9 cellular contexts compared by ENCODE assay signal in genomic region chr9:106920701-106921283, GRCh38. TPM values are rescaled to one million over a fixed set of nuclear protein-coding genes. Genes with fewer than 3 reads are reported as not detected.
DNase-seq lines count a peak whose midpoint lies in the region; ATAC-seq, FAIRE-seq and TF ChIP-seq lines count a peak whose summit lies in the region.
"Had no signal": no experiment of that assay in that cellular context is flagged by ENCODE, and none has a peak within 500 bp of the region (broad histone marks: within the 10 kb centered on the region; RNA-seq: fewer than 3 reads in every experiment).

No MANE protein-coding gene starts in this region.

- H3K27ac ChIP-seq in gastroesophageal sphincter (peak overlapping the region; percentile 74 to 92 (median 78)), osteoblast (ENCODE audit: low read depth, low read length) (no peak overlapping the region)

- CTCF ChIA-PET in activated CD4-positive, alpha-beta memory T cell treated with anti-CD3 and anti-CD28 coated beads, Interleukin-2, amount 10 ng/mL, durations not matched to agents 7 days and 5 days (lab: Charles Lee): no interaction called here

- POLR2A ChIA-PET in activated CD4-positive, alpha-beta memory T cell treated with anti-CD3 and anti-CD28 coated beads, Interleukin-2, amount 10 ng/mL, durations not matched to agents 7 days and 5 days (lab: Charles Lee): no interaction called here

- H3K27me3 ChIP-seq in gastroesophageal sphincter: no peaks in the 10 kb centered on the region
- H3K27me3 ChIP-seq in osteoblast (ENCODE audit: insufficient read depth, low read length): no peaks in the 10 kb centered on the region

- H3K4me1 Mint-ChIP-seq in activated CD4-positive, alpha-beta memory T cell treated with anti-CD3 and anti-CD28 coated beads, Interleukin-2, amount 10 ng/mL, durations not matched to agents 7 days and 5 days: no peaks in the 10 kb centered on the region

- H3K27ac Mint-ChIP-seq in activated CD4-positive, alpha-beta memory T cell treated with anti-CD3 and anti-CD28 coated beads, Interleukin-2, amount 10 ng/mL, durations not matched to agents 7 days and 5 days: no peak overlapping the region
- H3K27ac Mint-ChIP-seq: activated T-cell treated with anti-CD3 and anti-CD28 coated beads, Interleukin-2, amount 50 U/mL, for 72 hours had no signal

- H3K36me3 ChIP-seq in gastroesophageal sphincter (peaks cover 0 to 26% of the 10 kb centered on the region in 2 donors), osteoblast (ENCODE audit: insufficient read depth, low read length) (peaks cover 13% of the 10 kb centered on the region)

- H3K4me3 Mint-ChIP-seq in activated CD4-positive, alpha-beta memory T cell treated with anti-CD3 and anti-CD28 coated beads, Interleukin-2, amount 10 ng/mL, durations not matched to agents 7 days and 5 days: no peak overlapping the region

- ATAC-seq in gastroesophageal sphincter: no peak

- no peak for DNase-seq in D721Med (ENCODE audit: insufficient read length, low spot score)
- peak; percentile 66 for DNase-seq in RPMI7951 (ENCODE audit: low read depth)
- no peak for DNase-seq in osteoblast (ENCODE audit: insufficient read length, low spot score, missing footprints)
- no peak for DNase-seq in NCI-H2227 (lab: John Stamatoyannopoulos, UW; ENCODE audit: unreplicated experiment)
- no peak for DNase-seq in activated CD4-positive, alpha-beta memory T cell treated with anti-CD3 and anti-CD28 coated beads, Interleukin-2, amount 10 ng/mL, durations not matched to agents 7 days and 5 days
- no peak for DNase-seq in stimulated activated CD4-positive, alpha-beta T cell treated with anti-CD3 and anti-CD28 coated beads, Interleukin-4, amount 100 ng/mL, for 1 hour
- no peak for DNase-seq in NCI-H1694 (lab: John Stamatoyannopoulos, UW)

- TF ChIP-seq CTCF in D721Med (IDR thresholded peaks at IDR 0.05; ENCODE audit: insufficient read depth, missing control alignments) (no peak), gastroesophageal sphincter (IDR thresholded peaks at IDR 0.05) (no peak), osteoblast (IDR thresholded peaks at IDR 0.05; ENCODE audit: extremely low read depth, low read depth, low read length) (no peak)

- H3K27me3 Mint-ChIP-seq in activated CD4-positive, alpha-beta memory T cell treated with anti-CD3 and anti-CD28 coated beads, Interleukin-2, amount 10 ng/mL, durations not matched to agents 7 days and 5 days: no peaks in the 10 kb centered on the region

- H4K20me1 ChIP-seq in osteoblast (ENCODE audit: insufficient read depth, low read length): no peaks in the 10 kb centered on the region

- H3K9me3 ChIP-seq in gastroesophageal sphincter (no peaks in the 10 kb centered on the region), osteoblast (ENCODE audit: low read depth, low read length) (no peaks in the 10 kb centered on the region)

- H3K4me3 ChIP-seq in gastroesophageal sphincter (peak overlapping the region in 1 of 2 donors; percentile 14), osteoblast (ENCODE audit: insufficient read depth, low read length) (no peak overlapping the region)

- peaks cover 6% of the 10 kb centered on the region for H3K9me3 Mint-ChIP-seq in activated CD4-positive, alpha-beta memory T cell treated with anti-CD3 and anti-CD28 coated beads, Interleukin-2, amount 10 ng/mL, durations not matched to agents 7 days and 5 days

- TF ChIP-seq EP300 in gastroesophageal sphincter (IDR thresholded peaks at IDR 0.05): no peak

- TF ChIP-seq POLR2A in gastroesophageal sphincter (IDR thresholded peaks at IDR 0.05): no peak

- H3K4me1 ChIP-seq in gastroesophageal sphincter (peaks cover 22 to 65% (median 29%) of the 10 kb centered on the region in 3 donors), osteoblast (ENCODE audit: insufficient read depth, low read length) (peaks cover 29% of the 10 kb centered on the region)

- H2AFZ ChIP-seq in osteoblast (ENCODE audit: low read length): peak overlapping the region; percentile 56

- 30 to 57% methylated on average over 2 to 4 of the region's 4 CpGs for WGBS in gastroesophageal sphincter (ENCODE audit: low coverage in 1 of 2), 2 donors

- H3K79me2 ChIP-seq in osteoblast (ENCODE audit: insufficient read depth, low read length): no peaks in the 10 kb centered on the region

- no peaks in the 10 kb centered on the region for H3K36me3 Mint-ChIP-seq in activated CD4-positive, alpha-beta memory T cell treated with anti-CD3 and anti-CD28 coated beads, Interleukin-2, amount 10 ng/mL, durations not matched to agents 7 days and 5 days (ENCODE audit: low read depth)

- peak; percentile 63 for FAIRE-seq in D721Med (lab: Jason Lieb, UNC)

- no peak overlapping the region for H3K4me2 ChIP-seq in osteoblast (ENCODE audit: insufficient read depth, low read length)

RNA-seq across cellular contexts. Expression of gene ZNF462, which starts 57.8 kb away (rescaled TPM):
- total RNA-seq in RPMI7951 (2014; rRNA removed; shearing (Covaris generic)): 10.0 and 14.2 TPM in 2 replicates
- total RNA-seq in gastroesophageal sphincter (10 to 100 TPM; 19.1 to 57.9 (median 35.6) TPM), osteoblast (8.3 and 9.8 TPM in 2 replicates)
- under 1 TPM; 0.28 to 0.70 TPM for total RNA-seq in activated CD4-positive, alpha-beta memory T cell treated with anti-CD3 and anti-CD28 coated beads, Interleukin-2, amount 10 ng/mL, durations not matched to agents 7 days and 5 days
